ENCODE assay signal across 7 cellular contexts in genomic region chr16:57802635-57803412, GRCh38. TPM values are rescaled to one million over a fixed set of nuclear protein-coding genes. Genes with fewer than 3 reads are reported as not detected.
DNase-seq lines count a peak whose midpoint lies in the region; ATAC-seq and TF ChIP-seq lines count a peak whose summit lies in the region.

No MANE protein-coding gene starts in this region.

- peak overlapping the region; percentile 26 for H3K9ac ChIP-seq in SK-N-MC (ENCODE audit: insufficient read length)

- H3K27ac Mint-ChIP-seq in GM23338: no peak overlapping the region
- peak overlapping the region in 9 of 10 donors; percentile 58 to 92 (median 85) for H3K27ac Mint-ChIP-seq in naive thymus-derived CD8-positive, alpha-beta T cell

- H3K27ac ChIP-seq in GM23338 (ENCODE audit: low read depth) (no peak overlapping the region), SK-N-MC (peak overlapping the region; percentile 89)

- peak overlapping the region; percentile 88 for H2AFZ ChIP-seq in GM23338

- peak overlapping the region; percentile 92 for H3K4me2 ChIP-seq in GM23338

- DNase-seq in GM23338 (ENCODE audit: low spot score): peak; percentile 54
- no peak for DNase-seq in SK-N-MC (ENCODE audit: low read depth, low spot score)
- DNase-seq in naive thymus-derived CD8-positive, alpha-beta T cell: no peak
- no peak for DNase-seq in central memory CD4-positive, alpha-beta T cell
- DNase-seq in NK-92 treated with Interleukin-12 subunit alpha and Interleukin-12 subunit beta, amount 100 ng/mL, for 24 hours (lab: John Stamatoyannopoulos, UW): no peak

- H4K20me1 ChIP-seq in GM23338 (replicated peaks; ENCODE audit: insufficient read depth): no peaks in the 10 kb centered on the region; the same call in 1 of the 2 replicates

- peak; percentile 16 for ATAC-seq in GM23338
- peak; percentile 54 for ATAC-seq in esophagus mucosa
- peak; percentile 56 to 78 for ATAC-seq in naive thymus-derived CD8-positive, alpha-beta T cell
- ATAC-seq in HG02870 (IDR thresholded peaks at IDR 0.05; ENCODE audit: unreplicated experiment): no peak

- TF ChIP-seq CTCF in GM23338 (conservative IDR thresholded peaks at IDR 0.05; ENCODE audit: low read depth in 2 of 2): no peak

- H3F3A ChIP-seq in GM23338 (replicated peaks; ENCODE audit: low read depth): peaks cover 16% of the 10 kb centered on the region; the same call in 1 of the 2 replicates

- peaks cover 55% of the 10 kb centered on the region for H3K4me1 Mint-ChIP-seq in GM23338
- H3K4me1 Mint-ChIP-seq in naive thymus-derived CD8-positive, alpha-beta T cell: peaks cover 25 to 42% (median 35%) of the 10 kb centered on the region in 4 donors

- H3K79me2 ChIP-seq in GM23338 (replicated peaks; ENCODE audit: insufficient read depth): no peaks in the 10 kb centered on the region

- POLR2A ChIA-PET in naive thymus-derived CD8-positive, alpha-beta T cell (lab: Charles Lee): interaction anchor here (0.7 kb wide), 1 partner anchor 14 kb away, joined by 3 read pairs; no protein-coding TSS in a partner anchor

- peak overlapping the region; percentile 70 for H3K4me3 ChIP-seq in GM23338
- peak overlapping the region; percentile 81 for H3K4me3 ChIP-seq in SK-N-MC

- H3K27me3 Mint-ChIP-seq in GM23338 (ENCODE audit: insufficient read depth, low read depth, poor library complexity): peaks cover 28% of the 10 kb centered on the region
- H3K27me3 Mint-ChIP-seq in naive thymus-derived CD8-positive, alpha-beta T cell: peaks cover 17 to 48% (median 21%) of the 10 kb centered on the region in 5 donors

- H3K4me1 ChIP-seq in GM23338 (ENCODE audit: insufficient read depth): peaks cover 37% of the 10 kb centered on the region

- peak overlapping the region; percentile 75 for H3K4me3 Mint-ChIP-seq in GM23338
- H3K4me3 Mint-ChIP-seq in naive thymus-derived CD8-positive, alpha-beta T cell: peak overlapping the region; percentile 85 to 98 (median 92)

- H3K9me2 ChIP-seq in GM23338 (ENCODE audit: insufficient read depth): no peaks in the 10 kb centered on the region

- no peaks in the 10 kb centered on the region; the same call in 2 of the 3 replicates for H3K9me3 Mint-ChIP-seq in GM23338
- H3K9me3 Mint-ChIP-seq in naive thymus-derived CD8-positive, alpha-beta T cell: no peaks in the 10 kb centered on the region

- H3K9me3 ChIP-seq in SK-N-MC (ENCODE audit: low read depth, low read length): no peaks in the 10 kb centered on the region

- H3K27me3 ChIP-seq in GM23338 (ENCODE audit: insufficient read depth): peaks cover 12% of the 10 kb centered on the region

- no peaks in the 10 kb centered on the region; the same call in 2 of the 3 replicates for H3K36me3 Mint-ChIP-seq in GM23338 (ENCODE audit: low read depth)
- peaks cover 0 to 2% (median 2%) of the 10 kb centered on the region in 3 donors for H3K36me3 Mint-ChIP-seq in naive thymus-derived CD8-positive, alpha-beta T cell

- H3K36me3 ChIP-seq in GM23338 (ENCODE audit: insufficient read depth) (no peaks in the 10 kb centered on the region), SK-N-MC (ENCODE audit: insufficient read depth, low read length) (no peaks in the 10 kb centered on the region)

TF ChIP-seq in GM23338, 12 proteins besides CTCF, POLR2A, EP300 and RAD21:
- TF ChIP-seq ETS1 (IDR thresholded peaks at IDR 0.05) (no peak), POLR2AphosphoS5 (IDR thresholded peaks at IDR 0.05; ENCODE audit: low read depth) (peak; percentile 18; the same call in 1 of the 2 replicates), JUNB (IDR thresholded peaks at IDR 0.05; ENCODE audit: unreplicated experiment) (no peak), STAT1 (IDR thresholded peaks at IDR 0.05; ENCODE audit: unreplicated experiment) (no peak), REST (IDR thresholded peaks at IDR 0.05; ENCODE audit: unreplicated experiment) (no peak)

RNA-seq across cellular contexts. Expression of gene KIFC3, which starts 0.5 kb away (rescaled TPM):
- 11.5 and 12.5 TPM in 2 replicates for total RNA-seq in GM23338 (2014; rRNA removed; shearing (Covaris generic))
- 4.4 and 6.6 TPM in 2 replicates for polyA plus RNA-seq in GM23338 (2016; fragmentation: Nextera tagmentation; extraction: Ambion mirVana)
- 20.6 TPM for total RNA-seq in esophagus mucosa
- total RNA-seq in naive thymus-derived CD8-positive, alpha-beta T cell: under 1 TPM; 0.36 to 0.44 TPM
- under 1 TPM in 1 of 3 donors, not detected in 2; 0.23 TPM for polyA plus RNA-seq in naive thymus-derived CD8-positive, alpha-beta T cell
